Comparison of ENCODE assay signal across 8 cellular contexts in genomic region chr3:132660745-132661067, GRCh38. TPM values are rescaled to one million over a fixed set of nuclear protein-coding genes. Genes with fewer than 3 reads are reported as not detected.
DNase-seq lines count a peak whose midpoint lies in the region; ATAC-seq and TF ChIP-seq lines count a peak whose summit lies in the region.

No MANE protein-coding gene starts in this region.

- WGBS in body of pancreas, 2 donors: 1% methylated on average over 5 to 11 of the region's 11 CpGs

- peak overlapping the region; percentile 76 to 92 for H3K4me3 ChIP-seq in body of pancreas
- H3K4me3 ChIP-seq in kidney epithelial cell (ENCODE audit: low read depth, low read length): peak overlapping the region; percentile 88

- no peak for TF ChIP-seq POLR2A in body of pancreas (IDR thresholded peaks at IDR 0.05)

- peaks cover 51% of the 10 kb centered on the region for H3K4me1 ChIP-seq in body of pancreas

- H3K27me3 ChIP-seq in body of pancreas: no peaks in the 10 kb centered on the region
- H3K27me3 ChIP-seq in kidney epithelial cell (ENCODE audit: control insufficient read depth, insufficient read depth, low read length): no peaks in the 10 kb centered on the region

- peak; percentile 16 for ATAC-seq in GM18867 (IDR thresholded peaks at IDR 0.05; ENCODE audit: unreplicated experiment)
- ATAC-seq in body of pancreas: peak; percentile 20
- ATAC-seq in HG03135 (IDR thresholded peaks at IDR 0.05; ENCODE audit: unreplicated experiment): no peak

- intact Hi-C loops in body of pancreas (cut with DNase I): no loop called here

- H3K36me3 ChIP-seq in body of pancreas (replicated peaks in 1 of 2; ENCODE audit: insufficient read depth in 1 of 2, low read depth in 2 of 2) (no peaks in the 10 kb centered on the region), kidney epithelial cell (ENCODE audit: control insufficient read depth, insufficient read depth, low read length) (no peaks in the 10 kb centered on the region)

- peak; percentile 30 for DNase-seq in A172 (ENCODE audit: low spot score)
- DNase-seq in HuH-7.5 (ENCODE audit: low spot score): peak; percentile 13
- no peak for DNase-seq in body of pancreas
- DNase-seq in kidney epithelial cell (ENCODE audit: low read depth): no peak
- DNase-seq in substantia nigra (lab: John Stamatoyannopoulos, UW): peak in 1 of 49 donors; percentile 23
- DNase-seq in HK-2 (ENCODE audit: unreplicated experiment): no peak

- no peaks in the 10 kb centered on the region for H3K9me3 ChIP-seq in body of pancreas

- H3K27ac ChIP-seq in body of pancreas: peak overlapping the region; percentile 81 to 98 (median 90)
- peak overlapping the region; percentile 84 for H3K27ac ChIP-seq in substantia nigra (ENCODE audit: low read depth, low read length, poor library complexity, severe bottlenecking)

- no peak for TF ChIP-seq CTCF in body of pancreas (IDR thresholded peaks at IDR 0.05)
- no peak for TF ChIP-seq CTCF in kidney epithelial cell (IDR thresholded peaks at IDR 0.05; ENCODE audit: insufficient read depth, low read length, poor library complexity, severe bottlenecking)

RNA-seq across cellular contexts. Expression of gene UBA5, which starts 0.6 kb away (rescaled TPM):
- 40.1 and 56.6 TPM in 2 replicates for total RNA-seq in A172 (2014; rRNA removed; shearing (Covaris generic))
- total RNA-seq in body of pancreas (10 to 100 TPM; 85.6 to 99.2 TPM), kidney epithelial cell (20.6 and 37.3 TPM in 2 replicates)

RNA-seq across cellular contexts. Expression of gene ACAD11, which starts 1.1 kb away (rescaled TPM):
- total RNA-seq in A172 (2014; rRNA removed; shearing (Covaris generic)): 10.9 and 17.7 TPM in 2 replicates
- 10 to 100 TPM; 28.8 to 52.1 TPM for total RNA-seq in body of pancreas
- 15.2 and 24.7 TPM in 2 replicates for total RNA-seq in kidney epithelial cell

Comparison
In these comparisons a context has a peak if more than half of its experiments do, and no peak if none do; other contexts are left out.
1. DNase-seq: peak in A172 (single experiment) and HuH-7.5 (single experiment); none in body of pancreas (0 of 4), kidney epithelial cell (single experiment) and HK-2 (single experiment).